19 cellular contexts compared by ENCODE assay signal in the genomic region with DNA sequence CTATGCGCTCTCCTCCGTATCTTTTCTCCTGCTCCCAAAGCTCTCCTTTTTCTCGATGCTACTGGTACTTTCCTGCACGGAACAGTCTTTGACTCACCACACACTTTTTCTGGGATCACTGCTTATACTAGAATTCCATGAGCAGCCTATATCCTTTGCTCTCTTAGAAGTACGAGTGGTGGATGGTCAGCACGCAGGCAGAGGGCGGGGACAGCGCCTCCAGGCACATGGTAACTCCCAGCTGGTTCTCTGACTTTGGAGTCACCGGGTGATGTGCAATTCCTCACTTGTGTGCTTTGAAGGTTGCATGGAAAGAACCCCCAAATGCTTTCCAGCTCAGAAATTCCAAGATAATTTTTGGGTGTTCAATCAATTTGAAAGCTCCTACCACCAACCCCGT.
DNase-seq lines count a peak whose midpoint lies in the region; ATAC-seq lines count a peak whose summit lies in the region.
"Had no signal": no experiment of that assay in that cellular context is flagged by ENCODE, and none has a peak within 500 bp of the region (broad histone marks: within the 10 kb centered on the region; RNA-seq: fewer than 3 reads in every experiment).

No MANE protein-coding gene starts in this region.

- peaks cover 91% of the 10 kb centered on the region for H4K20me1 ChIP-seq in BLaER1

- peak; percentile 59 for DNase-seq in ELF-1 (ENCODE audit: low read depth, low spot score)
- peak; percentile 72 for DNase-seq in amniotic epithelial cell (ENCODE audit: low read depth)
- DNase-seq in fibroblast of peridontal ligament (ENCODE audit: extremely low read depth): peak; percentile 54
- no peak for DNase-seq in HUDEP-2 (lab: John Stamatoyannopoulos, UW; ENCODE audit: unreplicated experiment in 76 of 76)
- DNase-seq: AML-193; Caco-2; Calu3; CD4-positive, alpha-beta T cell; CD8-positive, alpha-beta T cell; DMS79 treated with DMSO at 0.1 percent for 48 hours; GDM1 had no signal

- ATAC-seq in GM19455 (IDR thresholded peaks at IDR 0.05; ENCODE audit: unreplicated experiment) (no peak), GM18502 (IDR thresholded peaks at IDR 0.05; ENCODE audit: poor library complexity, unreplicated experiment) (no peak), GM18907 (IDR thresholded peaks at IDR 0.05; ENCODE audit: unreplicated experiment) (no peak)
- ATAC-seq: A549; CD8-positive, alpha-beta T cell; GM12878 had no signal

- H3K27ac ChIP-seq in BLaER1: no peak overlapping the region
- H3K27ac ChIP-seq: 22Rv1, A549, C4-2B had no signal

- H3K9me3 ChIP-seq in BLaER1: no peaks in the 10 kb centered on the region
- H3K9me3 ChIP-seq: A549, Caco-2 had no signal

- H3K9ac ChIP-seq in BLaER1: no peak overlapping the region

- H3K4me3 ChIP-seq in BLaER1: no peak overlapping the region
- H3K4me3 ChIP-seq: A549, GM12878 had no signal

- H3K36me3 ChIP-seq in BLaER1: no peaks in the 10 kb centered on the region

- H3K4me2 ChIP-seq in BLaER1: peak overlapping the region; percentile 39
- H3K4me2 ChIP-seq: A549 had no signal

- peaks cover 18% of the 10 kb centered on the region for H3K4me1 ChIP-seq in BLaER1

- H3K27me3 ChIP-seq in BLaER1: no peaks in the 10 kb centered on the region

Comparison
In these comparisons a context has a peak if more than half of its experiments do, and no peak if none do; other contexts are left out.
1. DNase-seq: peak in ELF-1 (single experiment), amniotic epithelial cell (single experiment) and fibroblast of peridontal ligament (single experiment); none in HUDEP-2 (0 of 76).